Comparison of ENCODE assay signal across 19 cellular contexts in genomic region chr16:54268766-54269165, GRCh38. TPM values are rescaled to one million over a fixed set of nuclear protein-coding genes. Genes with fewer than 3 reads are reported as not detected.
"Had no signal": no experiment of that assay in that cellular context is flagged by ENCODE, and none has a peak within 500 bp of the region (broad histone marks: within the 10 kb centered on the region; RNA-seq: fewer than 3 reads in every experiment).

No MANE protein-coding gene starts in this region.

- DNase-seq: activated CD4-positive, alpha-beta memory T cell treated with anti-CD3 and anti-CD28 coated beads for 36 hours; activated CD4-positive, alpha-beta T cell treated with anti-CD3 and anti-CD28 coated beads for 36 hours; activated gamma-delta T cell treated with Interleukin-2 at 50 U/mL for 16 hours; activated T-cell treated with anti-CD3 and anti-CD28 coated beads, Interleukin-2, amount 50 U/mL, for 72 hours; amygdala; body of pancreas; caudate nucleus; effector memory CD4-positive, alpha-beta T cell; foreskin melanocyte; left cardiac atrium; midbrain had no signal

- H3K9me3 Mint-ChIP-seq: activated CD4-positive, alpha-beta memory T cell treated with anti-CD3 and anti-CD28 coated beads for 36 hours; activated T-cell treated with anti-CD3 and anti-CD28 coated beads, Interleukin-2, amount 50 U/mL, for 72 hours; stimulated activated naive CD8-positive, alpha-beta T cell treated with anti-CD3 and anti-CD28 coated beads, Interleukin-15, Interleukin-2, amounts not matched to agents 100 ng/mL and 50 ng/mL, for 24 hours; T-helper 1 cell treated with Interleukin-12 subunit alpha and Interleukin-12 subunit beta and Interleukin-4 antibody, amounts not matched to agents 30 μg/mL and 1 μg/mL, for 36 hours had no signal

- H3K27me3 ChIP-seq: body of pancreas had no signal

- H3K4me1 ChIP-seq: body of pancreas had no signal

- H3K4me3 Mint-ChIP-seq: activated CD4-positive, alpha-beta memory T cell treated with anti-CD3 and anti-CD28 coated beads for 36 hours; activated CD4-positive, alpha-beta T cell treated with anti-CD3 and anti-CD28 coated beads for 36 hours; activated naive CD8-positive, alpha-beta T cell; activated T-cell treated with anti-CD3 and anti-CD28 coated beads, Interleukin-2, amount 50 U/mL, for 72 hours; stimulated activated naive CD8-positive, alpha-beta T cell treated with anti-CD3 and anti-CD28 coated beads, Interleukin-15, Interleukin-2, amounts not matched to agents 100 ng/mL and 50 ng/mL, for 24 hours; T-helper 1 cell treated with Interleukin-12 subunit alpha and Interleukin-12 subunit beta and Interleukin-4 antibody, amounts not matched to agents 30 μg/mL and 1 μg/mL, for 36 hours; type B pancreatic cell had no signal

- H3K27ac Mint-ChIP-seq: activated CD4-positive, alpha-beta memory T cell treated with anti-CD3 and anti-CD28 coated beads for 36 hours; activated CD4-positive, alpha-beta T cell treated with anti-CD3 and anti-CD28 coated beads for 36 hours; activated naive CD8-positive, alpha-beta T cell; activated T-cell treated with anti-CD3 and anti-CD28 coated beads, Interleukin-2, amount 50 U/mL, for 72 hours; stimulated activated naive CD8-positive, alpha-beta T cell treated with anti-CD3 and anti-CD28 coated beads, Interleukin-15, Interleukin-2, amounts not matched to agents 100 ng/mL and 50 ng/mL, for 24 hours; T-helper 1 cell treated with Interleukin-12 subunit alpha and Interleukin-12 subunit beta and Interleukin-4 antibody, amounts not matched to agents 30 μg/mL and 1 μg/mL, for 36 hours; type B pancreatic cell had no signal

- H3K4me1 Mint-ChIP-seq: activated CD4-positive, alpha-beta T cell treated with anti-CD3 and anti-CD28 coated beads for 36 hours had no signal

- H3K36me3 Mint-ChIP-seq: activated CD4-positive, alpha-beta memory T cell treated with anti-CD3 and anti-CD28 coated beads for 36 hours; activated naive CD8-positive, alpha-beta T cell; type B pancreatic cell had no signal

- ATAC-seq: activated CD4-positive, alpha-beta T cell treated with anti-CD3 and anti-CD28 coated beads for 36 hours; activated T-cell treated with anti-CD3 and anti-CD28 coated beads, Interleukin-2, amount 50 U/mL, for 72 hours; body of pancreas; left cardiac atrium; sciatic nerve had no signal

- H3K9me3 ChIP-seq: body of pancreas had no signal

- H3K4me3 ChIP-seq: body of pancreas, lung had no signal

- H3K27ac ChIP-seq: body of pancreas had no signal

RNA-seq across cellular contexts. Expression of gene IRX3, which starts 17.8 kb away (rescaled TPM):
- total RNA-seq: activated CD4-positive, alpha-beta T cell treated with anti-CD3 and anti-CD28 coated beads for 36 hours; temporal lobe had no signal
- polyA plus RNA-seq: neural cell had no signal
